ENCODE assay signal across 15 cellular contexts in the genomic region with DNA sequence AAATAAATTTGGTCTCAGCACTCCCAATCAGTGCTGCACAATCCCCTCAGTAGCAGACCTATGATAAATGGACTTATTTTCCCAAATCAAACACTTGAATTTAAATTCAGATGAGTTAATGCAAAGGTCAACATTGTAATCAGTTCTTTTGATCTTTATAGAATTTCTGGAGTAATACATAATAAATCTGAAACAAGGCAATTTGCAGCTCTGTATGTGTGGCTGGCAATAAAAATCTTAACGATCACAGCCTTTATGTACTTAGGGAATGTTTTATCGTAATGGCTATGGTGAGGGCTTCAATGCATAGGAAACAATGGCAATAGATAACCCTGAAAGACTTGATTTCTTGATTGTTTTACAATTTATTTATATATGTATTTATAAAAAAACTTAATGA.
"Had no signal": no experiment of that assay in that cellular context is flagged by ENCODE, and none has a peak within 500 bp of the region (broad histone marks: within the 10 kb centered on the region; RNA-seq: fewer than 3 reads in every experiment).

No MANE protein-coding gene starts in this region.

- ATAC-seq: activated naive CD4-positive, alpha-beta T cell treated with anti-CD3 and anti-CD28 coated beads, Interleukin-2, amount 50 U/mL, for 72 hours; left lobe of liver had no signal

- DNase-seq: activated CD4-positive, alpha-beta T cell treated with anti-CD3 and anti-CD28 coated beads, Interleukin-2, amount 50 U/mL, for 4 hours; activated gamma-delta T cell; adrenal gland; cerebellar nuclear complex; cortex of kidney; head of caudate nucleus; nucleus accumbens; stimulated activated CD4-positive, alpha-beta T cell treated with anti-CD3 and anti-CD28 coated beads, Interleukin-12 subunit alpha, Interleukin-12 subunit beta, amount 100 ng/mL, for 4 hours; stimulated activated CD4-positive, alpha-beta T cell treated with anti-CD3 and anti-CD28 coated beads, Interleukin-1b, Interleukin-23, amount 100 ng/mL, for 48 hours; stimulated activated naive CD4-positive, alpha-beta T cell treated with Interleukin-2 at 50 U/mL for 16 hours; thyroid gland had no signal

- H3K4me1 ChIP-seq: breast epithelium had no signal

- H3K27me3 ChIP-seq: adrenal gland, breast epithelium, thyroid gland had no signal

- H3K27ac ChIP-seq: adrenal gland, breast epithelium, thyroid gland had no signal

- H3K36me3 ChIP-seq: adrenal gland, breast epithelium, thyroid gland had no signal

- H3K9me3 ChIP-seq: adrenal gland, breast epithelium, thyroid gland had no signal

- H3K4me3 ChIP-seq: adrenal gland, breast epithelium, lung, thyroid gland had no signal
